Comparison of ENCODE assay signal across 32 cellular contexts in the genomic region with DNA sequence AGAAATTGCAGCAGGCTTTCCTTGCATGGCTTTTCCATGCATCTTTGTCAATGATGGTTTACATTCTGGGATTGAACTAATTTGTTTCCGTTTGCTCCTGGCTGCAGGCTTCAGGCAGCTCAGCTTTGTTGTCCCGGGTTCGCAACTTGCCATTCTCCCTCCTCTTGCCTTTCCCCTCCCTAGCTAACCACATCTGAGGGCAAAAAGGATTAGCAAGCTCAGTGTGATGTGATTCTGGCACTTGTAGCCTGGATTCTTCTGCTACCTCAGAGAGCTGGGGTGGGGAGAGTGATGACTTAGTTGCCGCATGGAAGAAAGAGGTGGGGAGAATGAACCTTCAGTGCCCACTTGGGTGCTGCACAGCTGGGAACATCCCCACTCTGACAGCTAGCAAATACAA.
"Had no signal": no experiment of that assay in that cellular context is flagged by ENCODE, and none has a peak within 500 bp of the region (broad histone marks: within the 10 kb centered on the region; RNA-seq: fewer than 3 reads in every experiment).

No MANE protein-coding gene starts in this region.

- H3K27me3 ChIP-seq: cardiac muscle cell had no signal

- H3K9ac ChIP-seq: KMS-11 had no signal

- DNase-seq: activated CD4-positive, alpha-beta memory T cell treated with anti-CD3 and anti-CD28 coated beads, Interleukin-2, amount 10 ng/mL, durations not matched to agents 7 days and 5 days; activated CD4-positive, alpha-beta T cell treated with anti-CD3 and anti-CD28 coated beads for 1 hour; activated CD4-positive, alpha-beta T cell treated with anti-CD3 and anti-CD28 coated beads for 48 hours; activated CD4-positive, CD25-positive, alpha-beta regulatory T cell; activated CD8-positive, alpha-beta memory T cell treated with anti-CD3 and anti-CD28 coated beads for 24 hours; activated CD8-positive, alpha-beta memory T cell treated with anti-CD3 and anti-CD28 coated beads, Interleukin-2, amount 10 ng/mL, durations not matched to agents 7 days and 5 days; activated CD8-positive, alpha-beta memory T cell treated with anti-CD3 and anti-CD28 coated beads, Interleukin-2, amount 50 U/mL, for 48 hours; activated effector memory CD4-positive, alpha-beta T cell treated with Interleukin-2 at 50 U/mL for 16 hours; activated naive CD4-positive, alpha-beta T cell treated with anti-CD3 and anti-CD28 coated beads, Interleukin-2, amount 10 ng/mL, durations not matched to agents 7 days and 5 days; activated naive CD8-positive, alpha-beta T cell treated with anti-CD3 and anti-CD28 coated beads, Interleukin-2, amount 50 U/mL, for 24 hours; activated T-cell treated with anti-CD3 and anti-CD28 coated beads, Interleukin-2, amount 50 U/mL, for 48 hours; NCI-H1092 treated with DMSO at 0.1 percent for 48 hours; NCI-H1417; NCI-H187 treated with DMSO at 0.1 percent for 48 hours; NCI-H2081; NCI-H2171 treated with DMSO at 0.1 percent for 48 hours; NCI-H2227 treated with DMSO at 0.1 percent for 48 hours; NCI-H446; NCI-H510A treated with DMSO at 0.1 percent for 48 hours; NCI-H526 treated with DMSO at 0.1 percent for 48 hours; NCI-H774; RPMI8226; SIG-M5; T-helper 1 cell; T-helper 2 cell; T-helper 9 cell; WERI-Rb-1 had no signal

- H3K4me2 ChIP-seq: KMS-11 had no signal

- H3K36me3 Mint-ChIP-seq: activated CD8-positive, alpha-beta memory T cell treated with anti-CD3 and anti-CD28 coated beads, Interleukin-2, amount 10 ng/mL, durations not matched to agents 7 days and 5 days; activated naive CD4-positive, alpha-beta T cell treated with anti-CD3 and anti-CD28 coated beads, Interleukin-2, amount 10 ng/mL, durations not matched to agents 7 days and 5 days; activated naive CD8-positive, alpha-beta T cell had no signal

- H3K27ac Mint-ChIP-seq: activated CD4-positive, alpha-beta memory T cell treated with anti-CD3 and anti-CD28 coated beads, Interleukin-2, amount 10 ng/mL, durations not matched to agents 7 days and 5 days; activated CD8-positive, alpha-beta memory T cell treated with anti-CD3 and anti-CD28 coated beads, Interleukin-2, amount 10 ng/mL, durations not matched to agents 7 days and 5 days; activated naive CD4-positive, alpha-beta T cell treated with anti-CD3 and anti-CD28 coated beads, Interleukin-2, amount 10 ng/mL, durations not matched to agents 7 days and 5 days; activated naive CD8-positive, alpha-beta T cell; activated naive CD8-positive, alpha-beta T cell treated with anti-CD3 and anti-CD28 coated beads, Interleukin-2, amount 50 U/mL, for 24 hours had no signal

- H3K27ac ChIP-seq: cardiac muscle cell, KMS-11, WERI-Rb-1 had no signal

- H3K27me3 Mint-ChIP-seq: activated CD4-positive, alpha-beta memory T cell treated with anti-CD3 and anti-CD28 coated beads, Interleukin-2, amount 10 ng/mL, durations not matched to agents 7 days and 5 days; activated CD8-positive, alpha-beta memory T cell treated with anti-CD3 and anti-CD28 coated beads, Interleukin-2, amount 10 ng/mL, durations not matched to agents 7 days and 5 days; activated naive CD4-positive, alpha-beta T cell treated with anti-CD3 and anti-CD28 coated beads, Interleukin-2, amount 10 ng/mL, durations not matched to agents 7 days and 5 days; activated naive CD8-positive, alpha-beta T cell; activated naive CD8-positive, alpha-beta T cell treated with anti-CD3 and anti-CD28 coated beads, Interleukin-2, amount 50 U/mL, for 24 hours had no signal

- H3K4me3 ChIP-seq: cardiac muscle cell had no signal

- H3K4me1 Mint-ChIP-seq: activated CD4-positive, alpha-beta memory T cell treated with anti-CD3 and anti-CD28 coated beads, Interleukin-2, amount 10 ng/mL, durations not matched to agents 7 days and 5 days; activated CD8-positive, alpha-beta memory T cell treated with anti-CD3 and anti-CD28 coated beads, Interleukin-2, amount 10 ng/mL, durations not matched to agents 7 days and 5 days; activated naive CD4-positive, alpha-beta T cell treated with anti-CD3 and anti-CD28 coated beads, Interleukin-2, amount 10 ng/mL, durations not matched to agents 7 days and 5 days; activated naive CD8-positive, alpha-beta T cell treated with anti-CD3 and anti-CD28 coated beads, Interleukin-2, amount 50 U/mL, for 24 hours had no signal

- H3K36me3 ChIP-seq: cardiac muscle cell, WERI-Rb-1 had no signal

- H3K4me3 Mint-ChIP-seq: activated CD4-positive, alpha-beta memory T cell treated with anti-CD3 and anti-CD28 coated beads, Interleukin-2, amount 10 ng/mL, durations not matched to agents 7 days and 5 days; activated CD8-positive, alpha-beta memory T cell treated with anti-CD3 and anti-CD28 coated beads, Interleukin-2, amount 10 ng/mL, durations not matched to agents 7 days and 5 days; activated naive CD4-positive, alpha-beta T cell treated with anti-CD3 and anti-CD28 coated beads, Interleukin-2, amount 10 ng/mL, durations not matched to agents 7 days and 5 days; activated naive CD8-positive, alpha-beta T cell; activated naive CD8-positive, alpha-beta T cell treated with anti-CD3 and anti-CD28 coated beads, Interleukin-2, amount 50 U/mL, for 24 hours had no signal

- ATAC-seq: activated CD8-positive, alpha-beta memory T cell treated with anti-CD3 and anti-CD28 coated beads, Interleukin-2, amount 10 ng/mL, durations not matched to agents 7 days and 5 days; activated naive CD8-positive, alpha-beta T cell treated with anti-CD3 and anti-CD28 coated beads, Interleukin-2, amount 50 U/mL, for 24 hours; Panc1; SK-N-SH treated with all-trans-retinoic acid at 6 μM for 48 hours had no signal
